Comparison of ENCODE assay signal across 11 cellular contexts in genomic region chr2:200741468-200742202, GRCh38.
DNase-seq lines count a peak whose midpoint lies in the region; ATAC-seq and TF ChIP-seq lines count a peak whose summit lies in the region.
"Had no signal": no experiment of that assay in that cellular context is flagged by ENCODE, and none has a peak within 500 bp of the region (broad histone marks: within the 10 kb centered on the region; RNA-seq: fewer than 3 reads in every experiment).

No MANE protein-coding gene starts in this region.

- WGBS in psoas muscle, 3 donors: 47 to 67% (median 57%) methylated on average over 8 of the region's 8 CpGs

- H3K9me3 ChIP-seq in psoas muscle: no peaks in the 10 kb centered on the region

- no peak for DNase-seq in psoas muscle
- no peak for DNase-seq in ecto neural progenitor cell (ENCODE audit: low spot score)
- no peak for DNase-seq in activated CD4-positive, CD25-positive, alpha-beta regulatory T cell (lab: John Stamatoyannopoulos, UW)
- no peak for DNase-seq in activated naive CD4-positive, alpha-beta T cell treated with Interleukin-2 at 50 U/mL for 16 hours
- DNase-seq: effector memory CD4-positive, alpha-beta T cell; HCEC 1CT; NCI-H524 treated with DMSO at 0.1 percent for 48 hours had no signal

- intact Hi-C loops in psoas muscle (cut with DNase I): no loop called here

- H3K27me3 ChIP-seq in layer of hippocampus (ENCODE audit: control insufficient read depth, insufficient read depth, low read length) (no peaks in the 10 kb centered on the region), psoas muscle (ENCODE audit: insufficient read depth in 3 of 3, low read length in 2 of 3) (peaks cover 0 to 2% (median 0%) of the 10 kb centered on the region in 3 donors)

- H3K27ac ChIP-seq in C4-2B (peak overlapping the region; percentile 90), VCaP (peak overlapping the region; percentile 97), layer of hippocampus (ENCODE audit: low read depth, low read length) (peak overlapping the region; percentile 40), psoas muscle (peak overlapping the region; percentile 55)

- H3K4me1 ChIP-seq in psoas muscle: no peaks in the 10 kb centered on the region

- H3K4me3 ChIP-seq in psoas muscle: no peak overlapping the region

- TF ChIP-seq CTCF in C4-2B (conservative IDR thresholded peaks at IDR 0.05) (no peak), VCaP (conservative IDR thresholded peaks at IDR 0.05) (no peak), psoas muscle (IDR thresholded peaks at IDR 0.05) (no peak)

- peak in 1 of 4 donors; percentile 17 for ATAC-seq in psoas muscle
- ATAC-seq in GM21786 (IDR thresholded peaks at IDR 0.05; ENCODE audit: unreplicated experiment): no peak

- no peaks in the 10 kb centered on the region for H3K36me3 ChIP-seq in psoas muscle (ENCODE audit: insufficient read depth in 1 of 2, low read depth in 1 of 2)

Comparison
In these comparisons a context has a peak if more than half of its experiments do, and no peak if none do; other contexts are left out.
1. H3K27ac ChIP-seq: peak in every context shown above with its lines; median percentile 97 in VCaP; 90 in C4-2B; 55 in psoas muscle; 40 in layer of hippocampus.